ENCODE assay signal across 21 cellular contexts in genomic region chr10:95121904-95122303, GRCh38. TPM values are rescaled to one million over a fixed set of nuclear protein-coding genes. Genes with fewer than 3 reads are reported as not detected.
DNase-seq lines count a peak whose midpoint lies in the region; ATAC-seq and TF ChIP-seq lines count a peak whose summit lies in the region.
"Had no signal": no experiment of that assay in that cellular context is flagged by ENCODE, and none has a peak within 500 bp of the region (broad histone marks: within the 10 kb centered on the region; RNA-seq: fewer than 3 reads in every experiment).

No MANE protein-coding gene starts in this region.

- ATAC-seq in HG03571 (IDR thresholded peaks at IDR 0.05; ENCODE audit: unreplicated experiment) (no peak), GM21526 (IDR thresholded peaks at IDR 0.05; ENCODE audit: low FRiP score, unreplicated experiment) (no peak)
- ATAC-seq: activated CD8-positive, alpha-beta T cell treated with anti-CD3 and anti-CD28 coated beads for 36 hours; naive thymus-derived CD8-positive, alpha-beta T cell had no signal

- TF ChIP-seq CTCF in fibroblast of pulmonary artery (IDR thresholded peaks at IDR 0.05; ENCODE audit: low read length, missing control alignments), result no peak
- TF ChIP-seq CTCF in osteoblast (IDR thresholded peaks at IDR 0.05; ENCODE audit: extremely low read depth, low read depth, low read length), result no peak

- H3K4me3 ChIP-seq in fibroblast of pulmonary artery (replicated peaks; ENCODE audit: low read depth, low read length) (no peak overlapping the region), osteoblast (ENCODE audit: insufficient read depth, low read length) (no peak overlapping the region)
- H3K4me3 ChIP-seq: ovary, SK-N-MC had no signal

- no peak overlapping the region for H3K4me2 ChIP-seq in osteoblast (ENCODE audit: insufficient read depth, low read length)

- no peaks in the 10 kb centered on the region for H3K9me3 ChIP-seq in osteoblast (ENCODE audit: low read depth, low read length)
- H3K9me3 ChIP-seq: ovary had no signal

- DNase-seq in DMS 273 (lab: John Stamatoyannopoulos, UW; ENCODE audit: unreplicated experiment) (peak; percentile 5), DMS 273 treated with DMSO at 0.1 percent for 48 hours (lab: John Stamatoyannopoulos, UW) (no peak), NCI-H748 treated with DMSO at 0.1 percent for 48 hours (lab: John Stamatoyannopoulos, UW) (peak; percentile 31), fibroblast of pulmonary artery (ENCODE audit: low read depth) (peak; percentile 75), osteoblast (ENCODE audit: insufficient read length, low spot score, missing footprints) (peak; percentile 11), glomerular visceral epithelial cell (ENCODE audit: extremely low spot score) (no peak)
- DNase-seq: activated CD8-positive, alpha-beta T cell treated with anti-CD3 and anti-CD28 coated beads for 36 hours; activated naive CD4-positive, alpha-beta T cell treated with anti-CD3 and anti-CD28 coated beads, Interleukin-2, amount 10 ng/mL, durations not matched to agents 7 days and 5 days; activated T-cell treated with anti-CD3 and anti-CD28 coated beads, Interleukin-2, amount 50 U/mL, for 24 hours; H7; NCI-H1694 treated with DMSO at 0.1 percent for 48 hours; NCI-H524; OCI-M1; ovary; stimulated activated CD4-positive, alpha-beta T cell treated with anti-CD3 and anti-CD28 coated beads, Interleukin-2, amount 100 ng/mL, for 24 hours had no signal

- no peak overlapping the region for H2AFZ ChIP-seq in osteoblast (ENCODE audit: low read length)

- no peaks in the 10 kb centered on the region for H4K20me1 ChIP-seq in osteoblast (ENCODE audit: insufficient read depth, low read length)

- H3K27me3 ChIP-seq in osteoblast (ENCODE audit: insufficient read depth, low read length), result no peaks in the 10 kb centered on the region
- H3K27me3 ChIP-seq: ovary had no signal

- H3K27ac ChIP-seq in osteoblast (ENCODE audit: low read depth, low read length), result no peak overlapping the region
- H3K27ac ChIP-seq: 22Rv1, ovary, SK-N-MC had no signal

- H3K4me1 ChIP-seq in osteoblast (ENCODE audit: insufficient read depth, low read length), result no peaks in the 10 kb centered on the region

- H3K79me2 ChIP-seq in osteoblast (ENCODE audit: insufficient read depth, low read length), result no peaks in the 10 kb centered on the region

- no peaks in the 10 kb centered on the region for H3K36me3 ChIP-seq in osteoblast (ENCODE audit: insufficient read depth, low read length)
- H3K36me3 ChIP-seq: ovary had no signal

RNA-seq across cellular contexts. Expression of gene CYP2C8, which starts 52.6 kb away (rescaled TPM):
- under 0.01 and 0.29 TPM in 2 replicates for total RNA-seq in osteoblast
- total RNA-seq: M059J had no signal

Comparison
In these comparisons a context has a peak if more than half of its experiments do, and no peak if none do; other contexts are left out.
1. DNase-seq: peak in DMS 273 (single experiment), NCI-H748 treated with DMSO at 0.1 percent for 48 hours (single experiment), fibroblast of pulmonary artery (single experiment) and osteoblast (single experiment); none in DMS 273 treated with DMSO at 0.1 percent for 48 hours (single experiment) and glomerular visceral epithelial cell (single experiment).